Comparison of ENCODE assay signal across 8 cellular contexts in the genomic region with DNA sequence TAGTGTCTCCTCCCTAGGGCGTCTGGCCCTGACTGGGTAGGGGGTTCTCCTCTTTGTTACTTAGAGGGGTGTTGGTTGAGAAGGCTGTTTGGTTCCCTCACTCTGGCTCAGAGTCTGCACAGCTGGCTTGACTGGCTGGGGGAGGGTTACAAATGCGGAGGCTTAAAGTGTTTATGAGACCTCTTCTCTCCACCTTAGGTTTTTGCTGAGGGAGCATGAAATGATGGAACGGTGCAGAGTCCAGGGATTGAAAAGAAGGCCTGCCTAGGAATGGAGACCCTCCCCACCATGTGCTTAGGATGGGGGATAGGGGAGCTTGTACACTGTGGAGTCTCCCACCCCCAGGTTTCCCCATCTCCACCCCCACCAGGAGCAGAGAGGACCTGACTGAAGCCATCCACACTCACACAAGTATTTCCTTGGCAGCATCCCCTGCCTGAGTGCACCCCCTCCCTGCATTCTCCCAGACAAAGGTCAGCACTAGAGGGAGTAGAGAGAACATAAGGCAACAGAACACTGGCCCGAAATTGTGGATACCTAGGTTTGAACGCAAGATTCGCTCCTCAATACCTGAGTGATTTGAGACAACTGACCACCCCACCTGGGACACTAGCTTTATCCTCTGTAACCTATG. TPM values are rescaled to one million over a fixed set of nuclear protein-coding genes. Genes with fewer than 3 reads are reported as not detected.
DNase-seq lines count a peak whose midpoint lies in the region; ATAC-seq and TF ChIP-seq lines count a peak whose summit lies in the region.

No MANE protein-coding gene starts in this region.

- H3K9me3 Mint-ChIP-seq in activated T-cell treated with anti-CD3 and anti-CD28 coated beads, Interleukin-2, amount 50 U/mL, for 4 hours: no peaks in the 10 kb centered on the region

- intact Hi-C loops in mammary epithelial cell (cut with micrococcal nuclease) (no loop called here), upper lobe of right lung (cut with DNase I) (no loop called here)

- ATAC-seq in activated T-cell treated with anti-CD3 and anti-CD28 coated beads, Interleukin-2, amount 50 U/mL, for 4 hours: no peak
- no peak for ATAC-seq in lung (ENCODE audit: insufficient read depth, low FRiP score)
- ATAC-seq in upper lobe of right lung: no peak
- ATAC-seq in GM21619 (IDR thresholded peaks at IDR 0.05; ENCODE audit: unreplicated experiment): no peak

- peaks cover 28% of the 10 kb centered on the region for H3K4me1 Mint-ChIP-seq in activated T-cell treated with anti-CD3 and anti-CD28 coated beads, Interleukin-2, amount 50 U/mL, for 4 hours (ENCODE audit: low read depth)

- peak overlapping the region; percentile 95 for H2AFZ ChIP-seq in mammary epithelial cell (ENCODE audit: low read depth, low read length)

- no TSS peak for BruUV-seq in mammary epithelial cell (replicated peaks; lab: Mats Ljungman, UMichigan)

- in situ Hi-C loops in mammary epithelial cell (cut with MboI; ENCODE audit: low sequenced_read_pairs in 2 of 2): no loop called here

- H3K36me3 Mint-ChIP-seq in activated T-cell treated with anti-CD3 and anti-CD28 coated beads, Interleukin-2, amount 50 U/mL, for 4 hours (ENCODE audit: insufficient read depth): no peaks in the 10 kb centered on the region

- DNase-seq in activated T-cell treated with anti-CD3 and anti-CD28 coated beads, Interleukin-2, amount 50 U/mL, for 4 hours: no peak
- no peak for DNase-seq in activated T-cell treated with anti-CD3 and anti-CD28 coated beads, Interleukin-2, amount 50 U/mL, for 1 hour
- DNase-seq in mammary epithelial cell (no peak), lung (ENCODE audit: low spot score) (no peak), upper lobe of right lung (no peak), HPDE6-E6E7 (ENCODE audit: extremely low spot score) (no peak), NCI-H128 (lab: John Stamatoyannopoulos, UW; ENCODE audit: unreplicated experiment) (no peak)

- TF ChIP-seq CTCF in mammary epithelial cell (conservative IDR thresholded peaks at IDR 0.05 in 1 of 2, IDR thresholded peaks at IDR 0.05 in 1 of 2; ENCODE audit: extremely low read depth in 1 of 2, insufficient read depth in 1 of 2, low read depth in 1 of 2, low read length in 2 of 2) (no peak), lung (IDR thresholded peaks at IDR 0.05; ENCODE audit: control extremely low read depth, extremely low read depth) (no peak), upper lobe of right lung (IDR thresholded peaks at IDR 0.05) (no peak)

- CTCF ChIA-PET in mammary epithelial cell (lab: Charles Lee; ENCODE audit: low non-redundant PET): no interaction called here

- dilution Hi-C loops in mammary epithelial cell (cut with HindIII; ENCODE audit: low sequenced_read_pairs): no loop called here

- H3K4me1 ChIP-seq in mammary epithelial cell (ENCODE audit: insufficient read depth, low read length) (peaks cover 30% of the 10 kb centered on the region), lung (ENCODE audit: control insufficient read depth in 2 of 2, insufficient read depth in 2 of 2, low read length in 2 of 2) (peaks cover 0 to 30% of the 10 kb centered on the region in 2 donors), upper lobe of right lung (peaks cover 26% of the 10 kb centered on the region)

- peak overlapping the region; percentile 49 for H3K4me3 Mint-ChIP-seq in activated T-cell treated with anti-CD3 and anti-CD28 coated beads, Interleukin-2, amount 50 U/mL, for 4 hours

- no peaks in the 10 kb centered on the region for H3K27me3 ChIP-seq in mammary epithelial cell (ENCODE audit: insufficient read depth, low read length)
- no peaks in the 10 kb centered on the region for H3K27me3 ChIP-seq in lung (ENCODE audit: control insufficient read depth, insufficient read depth)
- H3K27me3 ChIP-seq in upper lobe of right lung: no peaks in the 10 kb centered on the region

- no peak overlapping the region for H3K27ac ChIP-seq in mammary epithelial cell (ENCODE audit: insufficient read depth, low read depth, low read length)
- peak overlapping the region; percentile 97 to 99 for H3K27ac ChIP-seq in lung (ENCODE audit: low read depth in 1 of 2, low read length in 1 of 2)
- H3K27ac ChIP-seq in upper lobe of right lung: peak overlapping the region; percentile 99

- no peak overlapping the region for H3K4me2 ChIP-seq in mammary epithelial cell (ENCODE audit: insufficient read depth, low read depth, low read length)

- H3K4me3 ChIP-seq in mammary epithelial cell (replicated peaks in 1 of 3; ENCODE audit: insufficient read depth in 1 of 3, low read depth in 2 of 3, low read length in 3 of 3) (no peak overlapping the region), lung (no peak overlapping the region), upper lobe of right lung (peak overlapping the region; percentile 83)

- H3K36me3 ChIP-seq in mammary epithelial cell (ENCODE audit: insufficient read depth, low read length): no peaks in the 10 kb centered on the region
- no peaks in the 10 kb centered on the region for H3K36me3 ChIP-seq in lung (ENCODE audit: control insufficient read depth in 2 of 2, insufficient read depth in 2 of 2, low read length in 2 of 2)
- no peaks in the 10 kb centered on the region for H3K36me3 ChIP-seq in upper lobe of right lung

- no peaks in the 10 kb centered on the region for H4K20me1 ChIP-seq in mammary epithelial cell (ENCODE audit: insufficient read depth, low read length)

- no peaks in the 10 kb centered on the region for H3K27me3 Mint-ChIP-seq in activated T-cell treated with anti-CD3 and anti-CD28 coated beads, Interleukin-2, amount 50 U/mL, for 4 hours (ENCODE audit: low read depth)

- H3K79me2 ChIP-seq in mammary epithelial cell (ENCODE audit: insufficient read depth, low read length): peaks cover 33% of the 10 kb centered on the region

- WGBS in mammary epithelial cell (ENCODE audit: low coverage, missing lambda C conversion rate): 60% methylated on average over 5 of the region's 6 CpGs
- 58 to 60% methylated on average over 6 of the region's 6 CpGs for WGBS in lung, 2 donors

- no peak overlapping the region for H3K9ac ChIP-seq in mammary epithelial cell (ENCODE audit: insufficient read depth, low read length)

- H3K9me3 ChIP-seq in mammary epithelial cell (replicated peaks; ENCODE audit: insufficient read depth, low read length): no peaks in the 10 kb centered on the region
- no peaks in the 10 kb centered on the region for H3K9me3 ChIP-seq in lung (ENCODE audit: control insufficient read depth in 2 of 2, insufficient read depth in 1 of 2, low read length in 1 of 2)
- H3K9me3 ChIP-seq in upper lobe of right lung: no peaks in the 10 kb centered on the region

RNA-seq across cellular contexts. Expression of gene LDB1, which starts 1.7 kb away (rescaled TPM):
- total RNA-seq in activated T-cell treated with anti-CD3 and anti-CD28 coated beads, Interleukin-2, amount 50 U/mL, for 4 hours: 10 to 100 TPM; 55.7 to 59.6 (median 56.2) TPM
- total RNA-seq in mammary epithelial cell (10 to 100 TPM; 54.3 to 77.1 TPM), lung (10 to 100 TPM; 44.9 to 81.6 TPM), upper lobe of right lung (60.1 TPM)
- polyA plus RNA-seq in mammary epithelial cell (83.6 TPM), lung (10 to 100 TPM; 28.6 to 33.8 TPM)
- polyA minus RNA-seq in mammary epithelial cell: 192 TPM

RNA-seq across cellular contexts. Expression of gene PPRC1, which starts 11.0 kb away (rescaled TPM):
- total RNA-seq in activated T-cell treated with anti-CD3 and anti-CD28 coated beads, Interleukin-2, amount 50 U/mL, for 4 hours: 100 to 1,000 TPM; 155 to 161 (median 156) TPM
- total RNA-seq in mammary epithelial cell (10 to 100 TPM; 14.5 to 69.0 TPM), lung (10 to 100 TPM; 19.3 to 42.1 TPM), upper lobe of right lung (38.3 TPM)
- polyA plus RNA-seq in mammary epithelial cell (27.4 TPM), lung (10 to 100 TPM; 25.0 to 28.0 TPM)
- polyA minus RNA-seq in mammary epithelial cell: 88.8 TPM

RNA-seq across cellular contexts. Expression of gene NOLC1, which starts 30.3 kb away (rescaled TPM):
- total RNA-seq in activated T-cell treated with anti-CD3 and anti-CD28 coated beads, Interleukin-2, amount 50 U/mL, for 4 hours: 100 to 1,000 TPM; 451 to 523 (median 461) TPM
- total RNA-seq in mammary epithelial cell (100 to 1,000 TPM in 1 of 2 donors, 10 to 100 TPM in 1; 51.2 to 116 TPM), lung (10 to 100 TPM; 30.9 to 42.4 TPM), upper lobe of right lung (37.9 TPM)
- polyA plus RNA-seq in mammary epithelial cell (170 TPM), lung (10 to 100 TPM; 21.8 to 60.9 TPM)
- polyA minus RNA-seq in mammary epithelial cell: 74.5 TPM

RNA-seq across cellular contexts. Expression of gene HPS6, which starts 56.7 kb away (rescaled TPM):
- total RNA-seq in activated T-cell treated with anti-CD3 and anti-CD28 coated beads, Interleukin-2, amount 50 U/mL, for 4 hours: 10 to 100 TPM; 25.4 to 27.7 (median 25.5) TPM
- total RNA-seq in mammary epithelial cell: 10 to 100 TPM; 26.8 to 39.3 TPM
- polyA plus RNA-seq in mammary epithelial cell: 23.3 TPM
- polyA minus RNA-seq in mammary epithelial cell: 41.6 TPM
- total RNA-seq in lung: 10 to 100 TPM; 11.7 to 28.2 TPM
- 10 to 100 TPM; 10.8 to 20.9 TPM for polyA plus RNA-seq in lung
- 22.6 TPM for total RNA-seq in upper lobe of right lung
